1 cellular context compared by ENCODE assay signal in the genomic region with DNA sequence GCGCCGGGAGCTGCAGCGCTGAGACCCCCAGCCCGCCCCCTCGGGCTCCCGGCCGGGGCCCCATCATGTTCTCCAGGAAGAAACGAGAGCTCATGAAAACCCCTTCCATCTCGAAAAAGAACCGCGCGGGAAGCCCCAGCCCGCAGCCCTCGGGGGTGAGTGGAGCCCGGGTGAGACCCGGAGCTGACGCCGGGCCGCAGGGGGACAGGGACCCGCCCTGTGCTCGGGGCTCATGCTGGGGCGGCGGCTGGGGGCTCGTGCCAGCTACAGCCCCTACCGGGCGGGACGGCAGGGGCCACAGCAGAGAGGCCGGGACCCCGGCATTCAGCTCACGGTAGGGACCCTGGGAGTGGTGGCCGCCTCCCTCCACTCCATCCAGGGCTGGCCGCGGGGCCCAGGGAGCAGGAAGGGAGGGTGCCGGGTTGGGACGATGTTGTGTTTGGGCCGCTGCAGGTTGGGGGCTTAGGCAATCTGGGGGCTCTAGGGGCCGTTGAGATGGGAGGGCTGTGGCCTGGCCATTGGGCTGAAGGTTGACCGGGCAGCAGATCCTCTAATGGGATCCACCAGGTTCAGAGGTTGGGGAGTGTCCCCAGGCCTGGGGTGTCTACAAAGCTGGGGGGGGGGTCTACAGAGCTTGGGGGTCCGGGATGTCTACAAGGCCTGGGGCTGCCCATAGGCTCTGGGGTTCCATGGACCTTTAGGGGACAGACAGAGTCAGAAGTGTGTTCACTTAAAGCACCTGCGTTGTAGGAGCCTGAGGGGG.
A peak's percentile ranks its signal among the peaks of the same experiment; 100 is the strongest.
TF ChIP-seq lines count a peak whose summit lies in the region.

No MANE protein-coding gene starts in this region.

TF ChIP-seq in A549, 52 proteins besides CTCF, POLR2A, EP300 and RAD21 (continued from another document):
- TF ChIP-seq, protein P1, sequence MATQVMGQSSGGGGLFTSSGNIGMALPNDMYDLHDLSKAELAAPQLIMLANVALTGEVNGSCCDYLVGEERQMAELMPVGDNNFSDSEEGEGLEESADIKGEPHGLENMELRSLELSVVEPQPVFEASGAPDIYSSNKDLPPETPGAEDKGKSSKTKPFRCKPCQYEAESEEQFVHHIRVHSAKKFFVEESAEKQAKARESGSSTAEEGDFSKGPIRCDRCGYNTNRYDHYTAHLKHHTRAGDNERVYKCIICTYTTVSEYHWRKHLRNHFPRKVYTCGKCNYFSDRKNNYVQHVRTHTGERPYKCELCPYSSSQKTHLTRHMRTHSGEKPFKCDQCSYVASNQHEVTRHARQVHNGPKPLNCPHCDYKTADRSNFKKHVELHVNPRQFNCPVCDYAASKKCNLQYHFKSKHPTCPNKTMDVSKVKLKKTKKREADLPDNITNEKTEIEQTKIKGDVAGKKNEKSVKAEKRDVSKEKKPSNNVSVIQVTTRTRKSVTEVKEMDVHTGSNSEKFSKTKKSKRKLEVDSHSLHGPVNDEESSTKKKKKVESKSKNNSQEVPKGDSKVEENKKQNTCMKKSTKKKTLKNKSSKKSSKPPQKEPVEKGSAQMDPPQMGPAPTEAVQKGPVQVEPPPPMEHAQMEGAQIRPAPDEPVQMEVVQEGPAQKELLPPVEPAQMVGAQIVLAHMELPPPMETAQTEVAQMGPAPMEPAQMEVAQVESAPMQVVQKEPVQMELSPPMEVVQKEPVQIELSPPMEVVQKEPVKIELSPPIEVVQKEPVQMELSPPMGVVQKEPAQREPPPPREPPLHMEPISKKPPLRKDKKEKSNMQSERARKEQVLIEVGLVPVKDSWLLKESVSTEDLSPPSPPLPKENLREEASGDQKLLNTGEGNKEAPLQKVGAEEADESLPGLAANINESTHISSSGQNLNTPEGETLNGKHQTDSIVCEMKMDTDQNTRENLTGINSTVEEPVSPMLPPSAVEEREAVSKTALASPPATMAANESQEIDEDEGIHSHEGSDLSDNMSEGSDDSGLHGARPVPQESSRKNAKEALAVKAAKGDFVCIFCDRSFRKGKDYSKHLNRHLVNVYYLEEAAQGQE (IDR thresholded peaks at IDR 0.05), result no peak
- TF ChIP-seq HDAC2 (IDR thresholded peaks at IDR 0.05), result no peak
- TF ChIP-seq CHD2 (IDR thresholded peaks at IDR 0.05; ENCODE audit: low read length, partially characterized antibody), result no peak
- TF ChIP-seq, protein P2, sequence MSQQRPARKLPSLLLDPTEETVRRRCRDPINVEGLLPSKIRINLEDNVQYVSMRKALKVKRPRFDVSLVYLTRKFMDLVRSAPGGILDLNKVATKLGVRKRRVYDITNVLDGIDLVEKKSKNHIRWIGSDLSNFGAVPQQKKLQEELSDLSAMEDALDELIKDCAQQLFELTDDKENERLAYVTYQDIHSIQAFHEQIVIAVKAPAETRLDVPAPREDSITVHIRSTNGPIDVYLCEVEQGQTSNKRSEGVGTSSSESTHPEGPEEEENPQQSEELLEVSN (IDR thresholded peaks at IDR 0.05; ENCODE audit: borderline replicate concordance, low read depth), result 0 out of 2 replicates have a peak, but pooled peaks have one; percentile 11
- no peak for TF ChIP-seq HEYL (CRISPR knock-in tag; IDR thresholded peaks at IDR 0.05)
TF ChIP-seq in A549: peak in this region for 2.
